Comparison of ENCODE assay signal across 25 cellular contexts in genomic region chr14:64518229-64518628, GRCh38. TPM values are rescaled to one million over a fixed set of nuclear protein-coding genes. Genes with fewer than 3 reads are reported as not detected.
"Had no signal": no experiment of that assay in that cellular context is flagged by ENCODE, and none has a peak within 500 bp of the region (broad histone marks: within the 10 kb centered on the region; RNA-seq: fewer than 3 reads in every experiment).

No MANE protein-coding gene starts in this region.

- H3K9me3 ChIP-seq: adrenal gland, ascending aorta, esophagus squamous epithelium, gastroesophageal sphincter, heart left ventricle, mucosa of descending colon, spleen, thyroid gland, upper lobe of right lung had no signal

- H3K36me3 Mint-ChIP-seq: activated naive CD8-positive, alpha-beta T cell had no signal

- H3K4me3 Mint-ChIP-seq: activated CD4-positive, alpha-beta T cell treated with anti-CD3 and anti-CD28 coated beads, Interleukin-2, amount 10 ng/mL, durations not matched to agents 7 days and 5 days; activated CD8-positive, alpha-beta T cell treated with anti-CD3 and anti-CD28 coated beads, Interleukin-2, amount 10 ng/mL, durations not matched to agents 7 days and 5 days; activated naive CD8-positive, alpha-beta T cell; activated T-helper 17 cell treated with anti-CD3 and anti-CD28 coated beads, Interleukin-2, amount 50 U/mL, for 72 hours; endodermal cell had no signal

- DNase-seq: activated CD4-positive, alpha-beta T cell treated with anti-CD3 and anti-CD28 coated beads, Interleukin-2, amount 10 ng/mL, durations not matched to agents 7 days and 5 days; activated CD8-positive, alpha-beta T cell treated with anti-CD3 and anti-CD28 coated beads, Interleukin-2, amount 10 ng/mL, durations not matched to agents 7 days and 5 days; activated naive CD4-positive, alpha-beta T cell; adrenal gland; central memory CD4-positive, alpha-beta T cell; endodermal cell; esophagus squamous epithelium; heart left ventricle; islet precursor cell; left cardiac atrium; mucosa of descending colon; nucleus accumbens; retina; spleen; stimulated activated CD4-positive, alpha-beta T cell treated with anti-CD3 and anti-CD28 coated beads, Interleukin-4, amount 100 ng/mL, for 1 hour; stimulated activated naive CD4-positive, alpha-beta T cell treated with Interleukin-2 at 50 U/mL for 16 hours; T-helper 2 cell; thyroid gland; upper lobe of right lung had no signal

- H3K9me3 Mint-ChIP-seq: activated CD4-positive, alpha-beta T cell treated with anti-CD3 and anti-CD28 coated beads, Interleukin-2, amount 10 ng/mL, durations not matched to agents 7 days and 5 days; activated T-helper 17 cell treated with anti-CD3 and anti-CD28 coated beads, Interleukin-2, amount 50 U/mL, for 72 hours; endodermal cell had no signal

- H3K27me3 Mint-ChIP-seq: activated CD4-positive, alpha-beta T cell treated with anti-CD3 and anti-CD28 coated beads, Interleukin-2, amount 10 ng/mL, durations not matched to agents 7 days and 5 days; activated naive CD8-positive, alpha-beta T cell; activated T-helper 17 cell treated with anti-CD3 and anti-CD28 coated beads, Interleukin-2, amount 50 U/mL, for 72 hours had no signal

- H3K27ac Mint-ChIP-seq: activated CD4-positive, alpha-beta T cell treated with anti-CD3 and anti-CD28 coated beads, Interleukin-2, amount 10 ng/mL, durations not matched to agents 7 days and 5 days; activated CD8-positive, alpha-beta T cell treated with anti-CD3 and anti-CD28 coated beads, Interleukin-2, amount 10 ng/mL, durations not matched to agents 7 days and 5 days; activated naive CD8-positive, alpha-beta T cell; activated T-helper 17 cell treated with anti-CD3 and anti-CD28 coated beads, Interleukin-2, amount 50 U/mL, for 72 hours; endodermal cell had no signal

- H3K27ac ChIP-seq: adrenal gland, ascending aorta, coronary artery, esophagus squamous epithelium, gastroesophageal sphincter, heart left ventricle, spleen, upper lobe of right lung had no signal

- H3K4me1 Mint-ChIP-seq: endodermal cell had no signal

- H3K4me3 ChIP-seq: adrenal gland, ascending aorta, coronary artery, esophagus squamous epithelium, gastroesophageal sphincter, heart left ventricle, mucosa of descending colon, spleen, thyroid gland, upper lobe of right lung had no signal

- H3K27me3 ChIP-seq: adrenal gland, ascending aorta, esophagus squamous epithelium, gastroesophageal sphincter, heart left ventricle, spleen, thyroid gland, upper lobe of right lung had no signal

- ATAC-seq: activated CD4-positive, CD25-positive, alpha-beta regulatory T cell treated with anti-CD3 and anti-CD28 coated beads, Interleukin-2, amount 50 U/mL, for 24 hours; activated CD8-positive, alpha-beta T cell treated with anti-CD3 and anti-CD28 coated beads, Interleukin-2, amount 10 ng/mL, durations not matched to agents 7 days and 5 days; activated T-helper 17 cell treated with anti-CD3 and anti-CD28 coated beads, Interleukin-2, amount 50 U/mL, for 72 hours; gastroesophageal sphincter; heart left ventricle; left cardiac atrium; mucosa of descending colon; upper lobe of right lung had no signal

RNA-seq across cellular contexts. Expression of gene PPP1R36, which starts 31.5 kb away (rescaled TPM):
- total RNA-seq: activated T-helper 17 cell treated with anti-CD3 and anti-CD28 coated beads, Interleukin-2, amount 50 U/mL, for 72 hours; ascending aorta had no signal
